Comparison of ENCODE assay signal across 26 cellular contexts in genomic region chr9:135877776-135878527, GRCh38. TPM values are rescaled to one million over a fixed set of nuclear protein-coding genes. Genes with fewer than 3 reads are reported as not detected.
DNase-seq lines count a peak whose midpoint lies in the region; TF ChIP-seq lines count a peak whose summit lies in the region.
"Had no signal": no experiment of that assay in that cellular context is flagged by ENCODE, and none has a peak within 500 bp of the region (broad histone marks: within the 10 kb centered on the region; RNA-seq: fewer than 3 reads in every experiment).

No MANE protein-coding gene starts in this region.

- H3K36me3 ChIP-seq in Karpas-422 (ENCODE audit: insufficient read depth, low read length) (0 out of 2 replicates have a peak, but pooled peaks cover 3% of the 10 kb centered on the region), mesenchymal stem cell (ENCODE audit: control insufficient read depth in 1 of 2, insufficient read depth in 2 of 2, low read depth in 1 of 2, low read length in 2 of 2) (peaks cover 12 to 14% of the 10 kb centered on the region in 2 experiments), endodermal cell (ENCODE audit: control insufficient read depth, insufficient read depth, low read length) (peaks cover 30% of the 10 kb centered on the region)

- H3K79me2 ChIP-seq in H9 (ENCODE audit: insufficient read depth, low read length), result peaks cover 28% of the 10 kb centered on the region
- H3K79me2 ChIP-seq in Karpas-422 (ENCODE audit: low read length), result peaks cover 97% of the 10 kb centered on the region

- H3K27ac Mint-ChIP-seq in H9, result peak overlapping the region; percentile 40 to 61 (median 42); a peak in 4 of 7 replicates
- no peak overlapping the region for H3K27ac Mint-ChIP-seq in endodermal cell
- H3K27ac Mint-ChIP-seq: stimulated activated memory B cell treated with anti-CD40 and anti-IgM and Interleukin-4, amounts not matched to agents 10 μg/mL and 1 μg/mL and 100 μg/mL, for 72 hours; T-helper 2 cell treated with Interferon-gamma antibody and Interleukin-4, amounts not matched to agents 5 μg/mL and 100 μg/mL, for 36 hours had no signal

- no peaks in the 10 kb centered on the region for H3K9me3 Mint-ChIP-seq in H9
- no peaks in the 10 kb centered on the region for H3K9me3 Mint-ChIP-seq in endodermal cell
- H3K9me3 Mint-ChIP-seq: nephron; stimulated activated memory B cell treated with anti-CD40 and anti-IgM and Interleukin-4, amounts not matched to agents 10 μg/mL and 1 μg/mL and 100 μg/mL, for 72 hours; T-helper 2 cell treated with Interferon-gamma antibody and Interleukin-4, amounts not matched to agents 5 μg/mL and 100 μg/mL, for 36 hours had no signal

- H4K5ac ChIP-seq in H9 (ENCODE audit: insufficient read length, low read depth, low read length), result no peak overlapping the region

- no peak for DNase-seq in H9
- peak; percentile 54 for DNase-seq in Karpas-422
- DNase-seq in amniotic epithelial cell (ENCODE audit: low read depth), result peak; percentile 52
- no peak for DNase-seq in mesenchymal stem cell
- no peak for DNase-seq in NCI-H226
- DNase-seq in stimulated activated CD8-positive, alpha-beta memory T cell treated with anti-CD3 and anti-CD28 coated beads, Interleukin-4, amount 100 ng/mL, for 48 hours, result no peak
- no peak for DNase-seq in endodermal cell
- DNase-seq: activated CD4-positive, alpha-beta T cell treated with anti-CD3 and anti-CD28 coated beads for 4 hours; activated gamma-delta T cell; COR-L47; dermis blood vessel endothelial cell; DMS53; hippocampal formation; left cardiac atrium; MG63; NCI-H1105; NCI-H187 treated with DMSO at 0.1 percent for 48 hours; NCI-H526; Peyer's patch; SHP77 treated with DMSO at 0.1 percent for 48 hours; stimulated activated CD4-positive, alpha-beta T cell treated with anti-CD3 and anti-CD28 coated beads, Interleukin-15, amount 100 ng/mL, for 24 hours; upper lobe of left lung had no signal

- H3K4me1 ChIP-seq in H9 (ENCODE audit: insufficient read depth, low read length), result peaks cover 8% of the 10 kb centered on the region
- H3K4me1 ChIP-seq in Karpas-422 (ENCODE audit: low read length), result peaks cover 60% of the 10 kb centered on the region
- peaks cover 15% of the 10 kb centered on the region for H3K4me1 ChIP-seq in mesenchymal stem cell (ENCODE audit: control insufficient read depth, insufficient read depth, low read depth, low read length)
- peaks cover 10% of the 10 kb centered on the region for H3K4me1 ChIP-seq in endodermal cell (ENCODE audit: control insufficient read depth, insufficient read depth, low read length)
- H3K4me1 ChIP-seq: Peyer's patch, upper lobe of left lung had no signal

- H3K9ac ChIP-seq in H9 (ENCODE audit: extremely low read depth, insufficient read length, low read length), result no peak overlapping the region
- peak overlapping the region; percentile 24; the same call in 1 of the 2 replicates for H3K9ac ChIP-seq in Karpas-422 (ENCODE audit: low read length)
- H3K9ac ChIP-seq in mesenchymal stem cell (ENCODE audit: low read length), result no peak overlapping the region
- no peak overlapping the region for H3K9ac ChIP-seq in endodermal cell (ENCODE audit: extremely low read depth, low read length, poor library complexity, severe bottlenecking)

- H3T11ph ChIP-seq in H9 (ENCODE audit: low read length), result no peak overlapping the region

- H4K91ac ChIP-seq in H9 (ENCODE audit: insufficient read length, low read depth, low read length) (no peak overlapping the region), mesenchymal stem cell (ENCODE audit: low read length) (no peak overlapping the region)

- no peak overlapping the region for H2BK15ac ChIP-seq in H9 (ENCODE audit: low read depth, low read length)
- H2BK15ac ChIP-seq in mesenchymal stem cell (ENCODE audit: low read depth, poor library complexity, severe bottlenecking), result no peak overlapping the region

- no CpG with 5 or more reads among the region's 11 CpGs for WGBS in H9 (ENCODE audit: extremely low coverage, insufficient read length, low lambda C conversion rate)
- 93% methylated on average over 11 of the region's 11 CpGs for WGBS in mesenchymal stem cell
- 93 to 95% methylated on average over 6 to 11 of the region's 11 CpGs for whole genome bisulfite sequencing in endodermal cell (ENCODE audit: insufficient coverage in 1 of 2, insufficient read length in 1 of 2), 2 experiments

- H3K23me2 ChIP-seq in H9 (ENCODE audit: insufficient read length, low read depth, low read length, poor library complexity, severe bottlenecking), result no peaks in the 10 kb centered on the region

- H4K8ac ChIP-seq in H9 (replicated peaks; ENCODE audit: insufficient read length, low read depth, low read length) (no peak overlapping the region), mesenchymal stem cell (ENCODE audit: low read length) (peak overlapping the region; percentile 12)

- H3K9me2 ChIP-seq in Karpas-422 (replicated peaks; ENCODE audit: insufficient read depth, low read length), result no peaks in the 10 kb centered on the region

- no peaks in the 10 kb centered on the region for H3K27me3 Mint-ChIP-seq in H9 (ENCODE audit: low read depth)
- no peaks in the 10 kb centered on the region for H3K27me3 Mint-ChIP-seq in endodermal cell (ENCODE audit: insufficient read depth)
- H3K27me3 Mint-ChIP-seq: stimulated activated memory B cell treated with anti-CD40 and anti-IgM and Interleukin-4, amounts not matched to agents 10 μg/mL and 1 μg/mL and 100 μg/mL, for 72 hours had no signal

- no peak overlapping the region for H2BK120ac ChIP-seq in H9 (ENCODE audit: low read depth, low read length, poor library complexity, severe bottlenecking)
- H2BK120ac ChIP-seq in mesenchymal stem cell (ENCODE audit: low read depth, low read length), result no peak overlapping the region

- TF ChIP-seq CTCF in H9 (conservative IDR thresholded peaks at IDR 0.05) (no peak), endodermal cell (conservative IDR thresholded peaks at IDR 0.05) (no peak)

- H2AK5ac ChIP-seq in H9 (ENCODE audit: insufficient read length, low read length), result no peak overlapping the region
- H2AK5ac ChIP-seq in mesenchymal stem cell (ENCODE audit: low read length, severe bottlenecking), result no peak overlapping the region

- H3K27me3 ChIP-seq in H9 (ENCODE audit: insufficient read depth, low read length) (no peaks in the 10 kb centered on the region), Karpas-422 (ENCODE audit: low read length) (no peaks in the 10 kb centered on the region), mesenchymal stem cell (ENCODE audit: control insufficient read depth in 1 of 2, insufficient read depth in 1 of 2, low read length in 2 of 2) (no peaks in the 10 kb centered on the region), endodermal cell (ENCODE audit: control insufficient read depth, insufficient read depth, low read length, poor library complexity, severe bottlenecking) (no peaks in the 10 kb centered on the region)
- H3K27me3 ChIP-seq: MG63, Peyer's patch, upper lobe of left lung had no signal

- H3K4me2 ChIP-seq in H9 (ENCODE audit: insufficient read depth, insufficient read length, low read length) (peak overlapping the region; percentile 10), Karpas-422 (ENCODE audit: low read depth, low read length, poor library complexity, severe bottlenecking) (peak overlapping the region; percentile 45), mesenchymal stem cell (ENCODE audit: low read length, poor library complexity, severe bottlenecking) (no peak overlapping the region)

- H2BK5ac ChIP-seq in H9 (ENCODE audit: insufficient read length, low read length) (no peak overlapping the region), mesenchymal stem cell (ENCODE audit: low read depth, low read length, poor library complexity, severe bottlenecking) (no peak overlapping the region)

- H3K79me1 ChIP-seq in H9 (ENCODE audit: insufficient read depth, low read depth, low read length, poor library complexity, severe bottlenecking) (peaks cover 8% of the 10 kb centered on the region), mesenchymal stem cell (replicated peaks; ENCODE audit: low read length, poor library complexity, severe bottlenecking) (peaks cover 27% of the 10 kb centered on the region)

- no peak overlapping the region; the same call in 1 of the 2 replicates for H3K14ac ChIP-seq in H9 (ENCODE audit: insufficient read depth, low read length)
- H3K14ac ChIP-seq in mesenchymal stem cell (ENCODE audit: low read length in 2 of 2), result no peak overlapping the region

- no peak overlapping the region for H3K4me3 ChIP-seq in Karpas-422 (ENCODE audit: low read length)
- H3K4me3 ChIP-seq in mesenchymal stem cell (ENCODE audit: insufficient read depth in 1 of 2, low read depth in 1 of 2, low read length in 2 of 2), result no peak overlapping the region
- no peak overlapping the region for H3K4me3 ChIP-seq in endodermal cell (ENCODE audit: low read length)
- H3K4me3 ChIP-seq: K562, MG63, Peyer's patch, upper lobe of left lung had no signal

- peaks cover 42 to 46% of the 10 kb centered on the region in 2 experiments for H3K4me1 Mint-ChIP-seq in H9
- H3K4me1 Mint-ChIP-seq in endodermal cell, result peaks cover 42% of the 10 kb centered on the region

- H2BK12ac ChIP-seq in H9 (ENCODE audit: insufficient read length, low read depth, low read length) (no peak overlapping the region), mesenchymal stem cell (ENCODE audit: low read length in 2 of 2) (no peak overlapping the region)

- H3K23ac ChIP-seq in H9 (ENCODE audit: insufficient read length, low read depth, low read length) (no peak overlapping the region), mesenchymal stem cell (ENCODE audit: low read length in 2 of 2) (no peak overlapping the region)

- no peak overlapping the region for H2BK20ac ChIP-seq in H9 (ENCODE audit: low read depth, low read length, poor library complexity, severe bottlenecking)

- H3K4me3 Mint-ChIP-seq in H9 (0 out of 5 replicates have a peak overlapping the region, but pooled peaks of 1 of the 2 experiments have one; percentile 12), endodermal cell (no peak overlapping the region)
- H3K4me3 Mint-ChIP-seq: nephron; stimulated activated memory B cell treated with anti-CD40 and anti-IgM and Interleukin-4, amounts not matched to agents 10 μg/mL and 1 μg/mL and 100 μg/mL, for 72 hours; T-helper 2 cell treated with Interferon-gamma antibody and Interleukin-4, amounts not matched to agents 5 μg/mL and 100 μg/mL, for 36 hours had no signal

- H3K4ac ChIP-seq in H9 (ENCODE audit: low read depth, low read length), result no peak overlapping the region
- H3K4ac ChIP-seq in mesenchymal stem cell (ENCODE audit: low read depth in 1 of 2, low read length in 2 of 2), result no peak overlapping the region

- H4K20me1 ChIP-seq in H9 (ENCODE audit: control insufficient read depth, insufficient read depth, insufficient read length), result no peaks in the 10 kb centered on the region
- H4K20me1 ChIP-seq in Karpas-422 (ENCODE audit: insufficient read depth, low read depth, low read length), result peaks cover 19% of the 10 kb centered on the region

- H3K36me3 Mint-ChIP-seq in H9 (ENCODE audit: insufficient read depth in 1 of 3, low read depth in 3 of 3) (peaks cover 0 to 15% (median 11%) of the 10 kb centered on the region in 3 experiments; a peak in 6 of 7 replicates), endodermal cell (ENCODE audit: low read depth) (peaks cover 20% of the 10 kb centered on the region)

- H3K9me3 ChIP-seq in H9 (ENCODE audit: control insufficient read depth, low read depth, low read length) (no peaks in the 10 kb centered on the region), Karpas-422 (ENCODE audit: low read length) (no peaks in the 10 kb centered on the region), mesenchymal stem cell (ENCODE audit: control insufficient read depth, low read length) (no peaks in the 10 kb centered on the region), endodermal cell (ENCODE audit: control insufficient read depth, low read length) (no peaks in the 10 kb centered on the region)
- H3K9me3 ChIP-seq: MG63, Peyer's patch, upper lobe of left lung had no signal

- H3K18ac ChIP-seq in H9 (ENCODE audit: insufficient read length, low read depth, low read length), result no peak overlapping the region
- no peak overlapping the region for H3K18ac ChIP-seq in mesenchymal stem cell (ENCODE audit: low read depth in 1 of 2, low read length in 2 of 2)

- H2AFZ ChIP-seq in H9 (ENCODE audit: low read length) (no peak overlapping the region), Karpas-422 (ENCODE audit: low read length) (no peak overlapping the region), mesenchymal stem cell (ENCODE audit: low read depth, low read length) (no peak overlapping the region)

- no peak overlapping the region for H3K56ac ChIP-seq in H9 (ENCODE audit: insufficient read length, low read depth, low read length)

- H3K27ac ChIP-seq in H9 (ENCODE audit: insufficient read length, low read depth, low read length) (no peak overlapping the region), Karpas-422 (ENCODE audit: low read length) (peak overlapping the region; percentile 72), mesenchymal stem cell (ENCODE audit: low read length, poor library complexity, severe bottlenecking) (no peak overlapping the region), endodermal cell (ENCODE audit: low read depth, low read length) (no peak overlapping the region)
- H3K27ac ChIP-seq: Peyer's patch, upper lobe of left lung had no signal

RNA-seq across cellular contexts. Expression of gene CAMSAP1, which starts 29.4 kb away (rescaled TPM):
- total RNA-seq in H9 (2021), result 43.6 and 52.7 TPM in 2 replicates
- 24.8 and 26.9 TPM in 2 replicates for total RNA-seq in Karpas-422 (2014; rRNA removed; shearing (Covaris generic); ENCODE audit: low replicate concordance)
- 14.3 TPM for polyA plus RNA-seq in mesenchymal stem cell (2013, experiment 1 of 2)
- polyA plus RNA-seq in mesenchymal stem cell (2013, experiment 2 of 2), result 16.0 TPM
- total RNA-seq in endodermal cell, result 10 to 100 TPM; 40.1 to 43.1 TPM
- 36.8 TPM for polyA plus RNA-seq in endodermal cell (2013, experiment 1 of 2)
- polyA plus RNA-seq in endodermal cell (2013, experiment 2 of 2), result 37.7 TPM

Comparison
In these comparisons a context has a peak if more than half of its experiments do, and no peak if none do; other contexts are left out.
1. DNase-seq: peak in Karpas-422 (single experiment) and amniotic epithelial cell (single experiment); none in H9 (single experiment), mesenchymal stem cell (single experiment), NCI-H226 (single experiment), stimulated activated CD8-positive, alpha-beta memory T cell treated with anti-CD3 and anti-CD28 coated beads, Interleukin-4, amount 100 ng/mL, for 48 hours (single experiment) and endodermal cell (single experiment).